ENCODE assay signal across 1 cellular context in the genomic region with DNA sequence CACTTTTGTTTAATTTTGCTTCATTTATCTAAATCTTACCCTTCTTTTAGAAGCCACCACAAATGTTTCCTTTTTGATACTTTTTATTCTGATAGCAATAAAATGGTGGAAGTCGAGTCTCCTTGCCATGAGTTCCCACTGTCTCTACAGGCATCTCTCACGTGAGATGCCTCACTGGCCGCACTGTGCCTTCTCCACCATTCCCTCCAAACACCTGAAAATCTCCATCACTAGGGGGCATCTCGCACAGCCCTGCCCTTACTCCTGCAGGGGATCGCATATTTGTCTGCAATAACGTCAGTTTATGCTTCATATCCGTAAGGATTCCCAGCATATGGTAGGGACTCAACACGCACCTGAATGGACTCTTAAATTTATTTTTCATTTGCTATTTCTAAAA.
TF ChIP-seq lines count a peak whose summit lies in the region.

No MANE protein-coding gene starts in this region.

TF ChIP-seq in HepG2, 621 proteins besides CTCF, POLR2A, EP300 and RAD21:
- TF ChIP-seq PAXIP1 (CRISPR knock-in tag; conservative IDR thresholded peaks at IDR 0.05) (no peak), HHEX (CRISPR knock-in tag; IDR thresholded peaks at IDR 0.05) (no peak), STAG1 (CRISPR knock-in tag; IDR thresholded peaks at IDR 0.05) (peak; percentile 54)
